Comparison of ENCODE assay signal across 10 cellular contexts in genomic region chr17:78534492-78535284, GRCh38. TPM values are rescaled to one million over a fixed set of nuclear protein-coding genes. Genes with fewer than 3 reads are reported as not detected.
DNase-seq lines count a peak whose midpoint lies in the region; ATAC-seq and TF ChIP-seq lines count a peak whose summit lies in the region.
"Had no signal": no experiment of that assay in that cellular context is flagged by ENCODE, and none has a peak within 500 bp of the region (broad histone marks: within the 10 kb centered on the region; RNA-seq: fewer than 3 reads in every experiment).

No MANE protein-coding gene starts in this region.

- H3K9me3 ChIP-seq in left lung (no peaks in the 10 kb centered on the region), upper lobe of left lung (no peaks in the 10 kb centered on the region)

- H3K27ac Mint-ChIP-seq in activated naive CD4-positive, alpha-beta T cell treated with anti-CD3 and anti-CD28 coated beads, Interleukin-2, amount 50 U/mL, for 72 hours = peak overlapping the region; percentile 68 to 69
- H3K27ac Mint-ChIP-seq in activated naive CD4-positive, alpha-beta T cell treated with anti-CD3 and anti-CD28 coated beads for 36 hours = no peak overlapping the region

- no peaks in the 10 kb centered on the region for H3K27me3 Mint-ChIP-seq in activated naive CD4-positive, alpha-beta T cell treated with anti-CD3 and anti-CD28 coated beads for 36 hours (ENCODE audit: low read depth)

- ATAC-seq in activated naive CD4-positive, alpha-beta T cell treated with anti-CD3 and anti-CD28 coated beads, Interleukin-2, amount 50 U/mL, for 72 hours = no peak
- ATAC-seq in left lung = peak; percentile 89
- peak; percentile 54 to 89 for ATAC-seq in upper lobe of left lung (ENCODE audit: low FRiP score in 2 of 2)
- no peak for ATAC-seq in HG02678 (IDR thresholded peaks at IDR 0.05; ENCODE audit: unreplicated experiment)

- no peaks in the 10 kb centered on the region for H3K36me3 Mint-ChIP-seq in activated naive CD4-positive, alpha-beta T cell treated with anti-CD3 and anti-CD28 coated beads, Interleukin-2, amount 50 U/mL, for 72 hours
- no peaks in the 10 kb centered on the region for H3K36me3 Mint-ChIP-seq in activated naive CD4-positive, alpha-beta T cell treated with anti-CD3 and anti-CD28 coated beads for 36 hours (ENCODE audit: low read depth)

- H3K27me3 ChIP-seq in left lung (no peaks in the 10 kb centered on the region), upper lobe of left lung (no peaks in the 10 kb centered on the region)

- DNase-seq in activated naive CD4-positive, alpha-beta T cell treated with anti-CD3 and anti-CD28 coated beads, Interleukin-2, amount 50 U/mL, for 72 hours (ENCODE audit: low spot score in 2 of 2) = no peak
- no peak for DNase-seq in activated naive CD4-positive, alpha-beta T cell treated with anti-CD3 and anti-CD28 coated beads for 36 hours
- DNase-seq in left lung (peak in 1 of 2 donors; percentile 75), upper lobe of left lung (peak in 1 of 2 donors; percentile 84), glomerular visceral epithelial cell (ENCODE audit: extremely low spot score) (no peak), DMS114 treated with DMSO at 0.1 percent for 48 hours (lab: John Stamatoyannopoulos, UW; ENCODE audit: unreplicated experiment) (no peak)
- DNase-seq: NCI-H2171 had no signal

- TF ChIP-seq CTCF in VCaP (conservative IDR thresholded peaks at IDR 0.05) = no peak
- no peak for TF ChIP-seq CTCF in left lung (IDR thresholded peaks at IDR 0.05)
- no peak for TF ChIP-seq CTCF in upper lobe of left lung (IDR thresholded peaks at IDR 0.05)

- no peaks in the 10 kb centered on the region for H3K36me3 ChIP-seq in left lung
- H3K36me3 ChIP-seq in upper lobe of left lung = no peaks in the 10 kb centered on the region

- peaks cover 30% of the 10 kb centered on the region for H3K4me1 Mint-ChIP-seq in activated naive CD4-positive, alpha-beta T cell treated with anti-CD3 and anti-CD28 coated beads for 36 hours (ENCODE audit: low read depth)

- H3K4me1 ChIP-seq in left lung (peaks cover 0 to 15% of the 10 kb centered on the region in 2 donors), upper lobe of left lung (peaks cover 14 to 28% (median 23%) of the 10 kb centered on the region in 4 donors)

- 50 to 100% methylated on average over 1 to 5 of the region's 6 CpGs for WGBS in upper lobe of left lung, 2 donors

- no peak for TF ChIP-seq POLR2A in upper lobe of left lung (IDR thresholded peaks at IDR 0.05)

- CTCF ChIA-PET in activated naive CD4-positive, alpha-beta T cell treated with anti-CD3 and anti-CD28 coated beads for 36 hours (lab: Charles Lee) = interaction anchor here (0.6 kb wide), 1 partner anchor 26 kb away, joined by 3 read pairs; no protein-coding TSS in a partner anchor

- H3K4me3 Mint-ChIP-seq in activated naive CD4-positive, alpha-beta T cell treated with anti-CD3 and anti-CD28 coated beads for 36 hours = no peak overlapping the region

- H3K9me3 Mint-ChIP-seq in activated naive CD4-positive, alpha-beta T cell treated with anti-CD3 and anti-CD28 coated beads, Interleukin-2, amount 50 U/mL, for 72 hours = no peaks in the 10 kb centered on the region
- no peaks in the 10 kb centered on the region for H3K9me3 Mint-ChIP-seq in activated naive CD4-positive, alpha-beta T cell treated with anti-CD3 and anti-CD28 coated beads for 36 hours

- H3K27ac ChIP-seq in VCaP = peak overlapping the region; percentile 71
- H3K27ac ChIP-seq in left lung = no peak overlapping the region
- peak overlapping the region; percentile 19 to 66 (median 55) for H3K27ac ChIP-seq in upper lobe of left lung
- H3K27ac ChIP-seq: SK-N-MC had no signal

- no peak for TF ChIP-seq EP300 in upper lobe of left lung (IDR thresholded peaks at IDR 0.05)

- intact Hi-C loops in activated naive CD4-positive, alpha-beta T cell treated with anti-CD3 and anti-CD28 coated beads for 36 hours (cut with micrococcal nuclease) = no loop called here
- intact Hi-C loops in left lung (cut with DNase I) = no loop called here

- H3K4me3 ChIP-seq in left lung (no peak overlapping the region), upper lobe of left lung (no peak overlapping the region)
- H3K4me3 ChIP-seq: SK-N-MC had no signal

RNA-seq across cellular contexts. Expression of gene DNAH17, which starts 42.5 kb away (rescaled TPM):
- 1 to 10 TPM in 1 of 2 donors, under 1 TPM in 1; 0.58 to 1.4 TPM for total RNA-seq in activated naive CD4-positive, alpha-beta T cell treated with anti-CD3 and anti-CD28 coated beads, Interleukin-2, amount 50 U/mL, for 72 hours
- under 1 TPM; 0.19 to 0.42 TPM for total RNA-seq in activated naive CD4-positive, alpha-beta T cell treated with anti-CD3 and anti-CD28 coated beads for 36 hours
- total RNA-seq in left lung = under 1 TPM; 0.64 to 0.86 TPM
- 10 to 100 TPM in 1 of 6 donors, 1 to 10 TPM in 5; 2.0 to 21.0 (median 3.7) TPM for total RNA-seq in upper lobe of left lung

Comparison
In these comparisons a context has a peak if more than half of its experiments do, and no peak if none do; other contexts are left out.
1. ATAC-seq: peak in left lung (single experiment) and upper lobe of left lung (2 of 2); none in activated naive CD4-positive, alpha-beta T cell treated with anti-CD3 and anti-CD28 coated beads, Interleukin-2, amount 50 U/mL, for 72 hours (0 of 2) and HG02678 (single experiment).
2. H3K27ac ChIP-seq: peak in VCaP (single experiment) and upper lobe of left lung (4 of 4); none in left lung (0 of 2).